Comparison of ENCODE assay signal across 8 cellular contexts in genomic region chr15:68559342-68560310, GRCh38. TPM values are rescaled to one million over a fixed set of nuclear protein-coding genes. Genes with fewer than 3 reads are reported as not detected.
DNase-seq lines count a peak whose midpoint lies in the region; ATAC-seq and TF ChIP-seq lines count a peak whose summit lies in the region.

No MANE protein-coding gene starts in this region.

- intact Hi-C loops in Calu3 (cut with micrococcal nuclease; ENCODE audit: unreplicated experiment) (loop anchor here (1.0 to 2.0 kb wide), 2 partner anchors 92 to 315 kb away; no protein-coding TSS in a partner anchor), colonic mucosa (cut with DNase I) (loop anchor here (5.0 kb wide), 1 partner anchor 93 kb away; no protein-coding TSS in a partner anchor)

- H3K4me3 Mint-ChIP-seq in Calu3 (ENCODE audit: low read depth, unreplicated experiment) (peak overlapping the region; percentile 78), HFFc6 (peak overlapping the region; percentile 90)

- no peaks in the 10 kb centered on the region for H3K9me3 Mint-ChIP-seq in Calu3 (ENCODE audit: low read depth, unreplicated experiment)
- H3K9me3 Mint-ChIP-seq in HFFc6: no peaks in the 10 kb centered on the region

- H3K27me3 Mint-ChIP-seq in Calu3 (ENCODE audit: unreplicated experiment) (peaks cover 90% of the 10 kb centered on the region), HFFc6 (ENCODE audit: insufficient read depth) (peaks cover 7% of the 10 kb centered on the region)

- H3K27me3 ChIP-seq in colonic mucosa: peaks cover 15% of the 10 kb centered on the region

- CTCF ChIA-PET in Calu3 (lab: Charles Lee): interaction anchor here (0.7 to 2.6 kb wide), 10 partner anchors 10 to 365 kb away, joined by 3 to 35 read pairs (median 5); no protein-coding TSS in a partner anchor

- H3K36me3 ChIP-seq in colonic mucosa: no peaks in the 10 kb centered on the region

- no peak overlapping the region for H3K27ac Mint-ChIP-seq in Calu3 (ENCODE audit: unreplicated experiment)
- peak overlapping the region; percentile 65 for H3K27ac Mint-ChIP-seq in HFFc6

- H3K27ac ChIP-seq in colonic mucosa: no peak overlapping the region

- peak overlapping the region; percentile 39 for H3K4me3 ChIP-seq in colonic mucosa

- TF ChIP-seq CTCF in Calu3 (IDR thresholded peaks at IDR 0.05; ENCODE audit: unreplicated experiment) (peak; percentile 91), HFFc6 (IDR thresholded peaks at IDR 0.05) (peak; percentile 99), colonic mucosa (IDR thresholded peaks at IDR 0.05) (peak; percentile 96)

- H3K9ac ChIP-seq in colonic mucosa (ENCODE audit: low read depth in 2 of 2, low read length in 2 of 2): peak overlapping the region in 1 of 2 donors; percentile 35

- peaks cover 23% of the 10 kb centered on the region for H3K4me1 Mint-ChIP-seq in Calu3 (ENCODE audit: low read depth, unreplicated experiment)
- peaks cover 23% of the 10 kb centered on the region for H3K4me1 Mint-ChIP-seq in HFFc6 (ENCODE audit: low read depth)

- no peaks in the 10 kb centered on the region for H3K9me3 ChIP-seq in colonic mucosa

- H3K36me3 Mint-ChIP-seq in Calu3 (ENCODE audit: insufficient read depth, unreplicated experiment) (peaks cover 10% of the 10 kb centered on the region), HFFc6 (ENCODE audit: low read depth) (no peaks in the 10 kb centered on the region)

- H3K4me1 ChIP-seq in colonic mucosa: no peaks in the 10 kb centered on the region

- BruUV-seq in Calu3 (replicated peaks; lab: Mats Ljungman, UMichigan): no TSS peak

- ATAC-seq in left lobe of liver (peak; percentile 98), GM18517 (IDR thresholded peaks at IDR 0.05; ENCODE audit: unreplicated experiment) (no peak)

- peak; percentile 90 for DNase-seq in Calu3
- DNase-seq in HFFc6: peak; percentile 55
- peak; percentile 60 for DNase-seq in NCI-H345 treated with DMSO at 0.1 percent for 48 hours (lab: John Stamatoyannopoulos, UW; ENCODE audit: unreplicated experiment)
- DNase-seq in activated CD4-positive, alpha-beta T cell treated with anti-CD3 and anti-CD28 coated beads for 48 hours: peak; percentile 82
- peak; percentile 64 for DNase-seq in colonic mucosa
- DNase-seq in left lobe of liver (ENCODE audit: low spot score): peak; percentile 76
- DNase-seq in stimulated activated CD4-positive, alpha-beta T cell treated with anti-CD3 and anti-CD28 coated beads, Interleukin-1b, Interleukin-23, amount 100 ng/mL, for 48 hours: peak; percentile 67

RNA-seq across cellular contexts. Expression of gene CORO2B, which starts 19.2 kb away (rescaled TPM):
- total RNA-seq in Calu3 (2022) (0.14 and 0.15 TPM in 2 replicates), colonic mucosa (1 to 10 TPM in 1 of 2 donors, under 1 TPM in 1; 0.77 to 1.2 TPM), left lobe of liver (0.35 TPM)
- total RNA-seq in HFFc6 (2021; fragmentation: NEBNext Ultra II Directional; extraction: Animal tissue kit (Norgen Biotek cat#: 25700)): 10 to 100 TPM in 3 of 6 experiments, 1 to 10 TPM in 3; 9.3 to 11.0 (median 9.9) TPM
